In genomic region chr4:22534374-22534773, GRCh38 we compare ENCODE assay signal across 27 cellular contexts.
"Had no signal": no experiment of that assay in that cellular context is flagged by ENCODE, and none has a peak within 500 bp of the region (broad histone marks: within the 10 kb centered on the region; RNA-seq: fewer than 3 reads in every experiment).

No MANE protein-coding gene starts in this region.

- FAIRE-seq: urothelium cell line had no signal

- H3K4me3 ChIP-seq: stomach, suprapubic skin, testis, thoracic aorta, thyroid gland, tibial artery, tibial nerve, transverse colon, upper lobe of left lung, upper lobe of right lung, uterus, vagina had no signal

- H3K36me3 ChIP-seq: stomach, suprapubic skin, thoracic aorta, thyroid gland, tibial artery, tibial nerve, transverse colon, upper lobe of left lung, upper lobe of right lung, uterus, vagina had no signal

- ATAC-seq: stimulated activated effector memory CD8-positive, alpha-beta T cell treated with anti-CD3 and anti-CD28 coated beads, Interleukin-12 subunit alpha, Interleukin-12 subunit beta, amount 100 ng/mL, for 72 hours; stimulated activated memory B cell treated with anti-CD40 and anti-IgM and Interleukin-4, amounts not matched to agents 10 μg/mL and 1 μg/mL and 100 μg/mL, for 72 hours; stimulated activated naive B cell treated with anti-CD40 and anti-IgM and Interleukin-4, amounts not matched to agents 10 μg/mL and 1 μg/mL and 100 μg/mL, for 72 hours; stimulated activated naive CD8-positive, alpha-beta T cell treated with anti-CD3 and anti-CD28 coated beads, Interleukin-15, amount 100 ng/mL, for 72 hours; stimulated activated naive CD8-positive, alpha-beta T cell treated with anti-CD3 and anti-CD28 coated beads, Interleukin-15, Interleukin-2, amounts not matched to agents 100 U/mL and 50 U/mL, for 24 hours; upper lobe of right lung had no signal

- H3K9me3 ChIP-seq: testis, thyroid gland, uterus had no signal

- DNase-seq: stimulated activated CD4-positive, alpha-beta T cell treated with anti-CD3 and anti-CD28 coated beads, Interleukin-2, amount 100 ng/mL, for 48 hours; stimulated activated CD4-positive, alpha-beta T cell treated with anti-CD3 and anti-CD28 coated beads, Interleukin-4, amount 100 ng/mL, for 1 hour; stimulated activated CD4-positive, alpha-beta T cell treated with anti-CD3 and anti-CD28 coated beads, Interleukin-4, amount 100 ng/mL, for 24 hours; stimulated activated CD4-positive, alpha-beta T cell treated with anti-CD3 and anti-CD28 coated beads, Interleukin-4, amount 100 ng/mL, for 4 hours; stimulated activated CD8-positive, alpha-beta memory T cell treated with anti-CD3 and anti-CD28 coated beads, Interleukin-4, amount 100 ng/mL, for 48 hours; stimulated activated naive B cell treated with anti-CD40 and anti-IgM and Interleukin-4, amounts not matched to agents 10 μg/mL and 1 μg/mL and 100 μg/mL, for 72 hours; stimulated activated naive CD4-positive, alpha-beta T cell; stimulated activated naive CD4-positive, alpha-beta T cell treated with Interleukin-2 at 50 U/mL for 16 hours; stimulated activated naive CD8-positive, alpha-beta T cell treated with anti-CD3 and anti-CD28 coated beads, Interleukin-15, amount 100 ng/mL, for 72 hours; stimulated activated naive CD8-positive, alpha-beta T cell treated with anti-CD3 and anti-CD28 coated beads, Interleukin-15, Interleukin-2, amounts not matched to agents 100 U/mL and 50 U/mL, for 24 hours; stomach; substantia nigra; testis; thyroid gland; tibial artery; transverse colon; trophoblast cell; upper lobe of left lung; upper lobe of right lung; uterus had no signal

- H3K4me1 ChIP-seq: stomach, suprapubic skin, testis, thyroid gland, tibial artery, tibial nerve, transverse colon, upper lobe of left lung, upper lobe of right lung, uterus, vagina had no signal

- H3K27me3 ChIP-seq: stomach, suprapubic skin, testis, thyroid gland, tibial artery, tibial nerve, transverse colon, upper lobe of left lung, upper lobe of right lung, uterus, vagina had no signal

- H3K27ac ChIP-seq: stomach, suprapubic skin, testis, thoracic aorta, thyroid gland, tibial artery, tibial nerve, transverse colon, upper lobe of left lung, upper lobe of right lung, uterus, vagina had no signal
